Comparison of ENCODE assay signal across 18 cellular contexts in genomic region chr4:132818091-132818490, GRCh38.
DNase-seq lines count a peak whose midpoint lies in the region; ATAC-seq and TF ChIP-seq lines count a peak whose summit lies in the region.
"Had no signal": no experiment of that assay in that cellular context is flagged by ENCODE, and none has a peak within 500 bp of the region (broad histone marks: within the 10 kb centered on the region; RNA-seq: fewer than 3 reads in every experiment).

No MANE protein-coding gene starts in this region.

- H2AFZ ChIP-seq in SK-N-SH (ENCODE audit: low read depth) = no peak overlapping the region
- H2AFZ ChIP-seq in PC-3 (ENCODE audit: low read length) = no peak overlapping the region

- no peaks in the 10 kb centered on the region for H4K20me1 ChIP-seq in SK-N-SH (ENCODE audit: insufficient read depth)
- H4K20me1 ChIP-seq in PC-3 (ENCODE audit: low read length) = no peaks in the 10 kb centered on the region

- H3K79me2 ChIP-seq in SK-N-SH (ENCODE audit: insufficient read depth) (no peaks in the 10 kb centered on the region), PC-3 (ENCODE audit: low read length) (no peaks in the 10 kb centered on the region)

- no peak overlapping the region for H3K4me3 ChIP-seq in SK-N-SH (ENCODE audit: low read depth in 2 of 2, low read length in 1 of 2)
- H3K4me3 ChIP-seq in PC-3 (ENCODE audit: low read length) = no peak overlapping the region
- no peak overlapping the region for H3K4me3 ChIP-seq in iPS DF 6.9 (ENCODE audit: low read length)
- H3K4me3 ChIP-seq: A549 had no signal

- H3F3A ChIP-seq in SK-N-SH (replicated peaks; ENCODE audit: insufficient read depth) (no peaks in the 10 kb centered on the region), PC-3 (ENCODE audit: low read length, unreplicated experiment) (no peaks in the 10 kb centered on the region)

- intact Hi-C loops in PC-3 (cut with micrococcal nuclease) = no loop called here

- POLR2A ChIA-PET in SK-N-SH (lab: Yijun Ruan, JAX) = no interaction called here
- POLR2A ChIA-PET in PC-3 (lab: Charles Lee; ENCODE audit: unreplicated experiment) = no interaction called here

- H3K4me1 ChIP-seq in SK-N-SH (ENCODE audit: control insufficient read depth in 1 of 2, insufficient read depth in 2 of 2, low read depth in 1 of 2, low read length in 1 of 2) (no peaks in the 10 kb centered on the region), PC-3 (ENCODE audit: insufficient read depth, low read length) (no peaks in the 10 kb centered on the region), iPS DF 6.9 (ENCODE audit: control insufficient read depth, insufficient read depth, low read length) (no peaks in the 10 kb centered on the region)
- H3K4me1 ChIP-seq: A549 had no signal

- no peak for TF ChIP-seq RAD21 in SK-N-SH (IDR thresholded peaks at IDR 0.05; ENCODE audit: low read length)

- no peak for TF ChIP-seq EP300 in SK-N-SH (IDR thresholded peaks at IDR 0.05; ENCODE audit: borderline replicate concordance in 1 of 2, low read depth in 1 of 2, low read length in 1 of 2)

- no peaks in the 10 kb centered on the region for H3K36me3 ChIP-seq in SK-N-SH (replicated peaks in 1 of 2; ENCODE audit: control insufficient read depth in 1 of 2, insufficient read depth in 2 of 2, low read length in 1 of 2)
- H3K36me3 ChIP-seq in PC-3 (ENCODE audit: low read depth, low read length) = no peaks in the 10 kb centered on the region
- H3K36me3 ChIP-seq in iPS DF 6.9 (ENCODE audit: control insufficient read depth, insufficient read depth, low read length) = no peaks in the 10 kb centered on the region

- CTCF ChIA-PET in SK-N-SH (lab: Yijun Ruan, JAX) = no interaction called here
- CTCF ChIA-PET in PC-3 (lab: Charles Lee) = no interaction called here

- H3K4me2 ChIP-seq in SK-N-SH (no peak overlapping the region), PC-3 (ENCODE audit: low read length) (no peak overlapping the region)
- H3K4me2 ChIP-seq: A549 had no signal

- BruUV-seq in PC-3 (replicated peaks; lab: Mats Ljungman, UMichigan) = no TSS peak

- no peaks in the 10 kb centered on the region for H3K9me2 ChIP-seq in SK-N-SH
- H3K9me2 ChIP-seq in PC-3 (replicated peaks; ENCODE audit: low read length) = no peaks in the 10 kb centered on the region

- H3K9me3 ChIP-seq in SK-N-SH (no peaks in the 10 kb centered on the region), PC-3 (ENCODE audit: low read length) (no peaks in the 10 kb centered on the region), iPS DF 6.9 (ENCODE audit: control insufficient read depth, insufficient read depth, low read length) (no peaks in the 10 kb centered on the region)
- H3K9me3 ChIP-seq: A549 had no signal

- H3K27ac ChIP-seq in SK-N-SH (ENCODE audit: low read depth in 2 of 2, low read length in 1 of 2) (no peak overlapping the region), PC-3 (ENCODE audit: low read length) (no peak overlapping the region), iPS DF 6.9 (ENCODE audit: low read length) (no peak overlapping the region)
- H3K27ac ChIP-seq: A549 had no signal

- WGBS in SK-N-SH (ENCODE audit: low lambda C conversion rate) = 47% methylated on average over 15 of the region's 15 CpGs
- WGBS in iPS DF 6.9 (ENCODE audit: insufficient coverage, insufficient read length) = no CpG with 5 or more reads among the region's 15 CpGs

- peak; percentile 1 for DNase-seq in SK-N-SH
- DNase-seq in PC-3 = no peak
- peak; percentile 27 for DNase-seq in iPS DF 6.9 (ENCODE audit: low read depth, low spot score)
- no peak for DNase-seq in NCI-H1436 (lab: John Stamatoyannopoulos, UW)
- DNase-seq in NCI-H2081 treated with DMSO at 0.1 percent for 48 hours (lab: John Stamatoyannopoulos, UW) = no peak
- DNase-seq: activated B cell treated with CpG ODN at 0.5 μM for 24 hours; activated effector memory CD4-positive, alpha-beta T cell treated with anti-CD3 and anti-CD28 coated beads, Interleukin-2, amount 50 U/mL, for 16 hours; amniotic stem cell; CD4-positive, alpha-beta T cell; foreskin melanocyte; NCI-H1930; RPMI8226; stimulated activated CD4-positive, alpha-beta T cell treated with anti-CD3 and anti-CD28 coated beads, Interleukin-15, amount 100 ng/mL, for 24 hours; T-helper 1 cell had no signal

- H3K9ac ChIP-seq in SK-N-SH (no peak overlapping the region), PC-3 (ENCODE audit: low read length) (no peak overlapping the region)

- no peak for ATAC-seq in SK-N-SH treated with all-trans-retinoic acid at 6 μM for 48 hours
- ATAC-seq in PC-3 = no peak
- ATAC-seq in HG03442 (IDR thresholded peaks at IDR 0.05; ENCODE audit: unreplicated experiment) = no peak
- no peak for ATAC-seq in HG03520 (IDR thresholded peaks at IDR 0.05; ENCODE audit: unreplicated experiment)
- ATAC-seq: A549 had no signal

- TF ChIP-seq CTCF in SK-N-SH (IDR thresholded peaks at IDR 0.05) (0 out of 2 replicates have a peak, but pooled peaks have one; percentile 19), PC-3 (conservative IDR thresholded peaks at IDR 0.05; ENCODE audit: low read depth, low read length) (peak; percentile 13; the same call in 1 of the 2 replicates)

- no peaks in the 10 kb centered on the region for H3K27me3 ChIP-seq in SK-N-SH (ENCODE audit: insufficient read depth)
- H3K27me3 ChIP-seq in PC-3 (ENCODE audit: low read length) = no peaks in the 10 kb centered on the region
- no peaks in the 10 kb centered on the region for H3K27me3 ChIP-seq in iPS DF 6.9 (ENCODE audit: control insufficient read depth, insufficient read depth, low read length)

TF ChIP-seq in SK-N-SH, 30 proteins besides CTCF, POLR2A, EP300 and RAD21 (continues in another document):
- no peak for TF ChIP-seq NFIC (IDR thresholded peaks at IDR 0.05; ENCODE audit: borderline replicate concordance)
- TF ChIP-seq GATA2 (CRISPR knock-in tag; IDR thresholded peaks at IDR 0.05) = no peak
- TF ChIP-seq YY1 (IDR thresholded peaks at IDR 0.05; ENCODE audit: low read depth) = no peak
- TF ChIP-seq REST (IDR thresholded peaks at IDR 0.05; ENCODE audit: low read depth, low read length) = no peak
- no peak for TF ChIP-seq FOSL2 (IDR thresholded peaks at IDR 0.05; ENCODE audit: borderline replicate concordance, low read depth)
- no peak for TF ChIP-seq SMC3 (IDR thresholded peaks at IDR 0.05; ENCODE audit: low read depth, low read length)
- no peak for TF ChIP-seq POLR2AphosphoS5 (IDR thresholded peaks at IDR 0.05; ENCODE audit: low read depth, low read length)
- TF ChIP-seq JUND (IDR thresholded peaks at IDR 0.05) = no peak

TF ChIP-seq in SK-N-SH treated with all-trans-retinoic acid at 6 μM for 48 hours, 23 proteins besides CTCF, POLR2A, EP300 and RAD21 (continues in another document):
- TF ChIP-seq TOX (CRISPR knock-in tag; IDR thresholded peaks at IDR 0.05; ENCODE audit: borderline replicate concordance) (no peak), ZNF70 (CRISPR knock-in tag; IDR thresholded peaks at IDR 0.05) (no peak), PATZ1 (CRISPR knock-in tag; IDR thresholded peaks at IDR 0.05; ENCODE audit: borderline replicate concordance) (no peak), ESRRG (CRISPR knock-in tag; IDR thresholded peaks at IDR 0.05) (no peak), CREB5 (CRISPR knock-in tag; IDR thresholded peaks at IDR 0.05; ENCODE audit: low read depth) (no peak), TCF4 (CRISPR knock-in tag; IDR thresholded peaks at IDR 0.05; ENCODE audit: borderline replicate concordance) (no peak), TSHZ2 (CRISPR knock-in tag; IDR thresholded peaks at IDR 0.05) (no peak), ZFP30 (CRISPR knock-in tag; IDR thresholded peaks at IDR 0.05) (no peak)

Comparison
In these comparisons a context has a peak if more than half of its experiments do, and no peak if none do; other contexts are left out.
1. DNase-seq: peak in SK-N-SH (single experiment) and iPS DF 6.9 (single experiment); none in PC-3 (single experiment), NCI-H1436 (single experiment) and NCI-H2081 treated with DMSO at 0.1 percent for 48 hours (single experiment).